In genomic region chr10:123885406-123886164, GRCh38 we compare ENCODE assay signal across 26 cellular contexts. TPM values are rescaled to one million over a fixed set of nuclear protein-coding genes. Genes with fewer than 3 reads are reported as not detected.
DNase-seq lines count a peak whose midpoint lies in the region; FAIRE-seq and TF ChIP-seq lines count a peak whose summit lies in the region.
"Had no signal": no experiment of that assay in that cellular context is flagged by ENCODE, and none has a peak within 500 bp of the region (broad histone marks: within the 10 kb centered on the region; RNA-seq: fewer than 3 reads in every experiment).

No MANE protein-coding gene starts in this region.

- CTCF ChIA-PET in PC-9 (lab: Charles Lee) = no interaction called here

- no peak for TF ChIP-seq CTCF in esophagus muscularis mucosa (IDR thresholded peaks at IDR 0.05)
- TF ChIP-seq CTCF in PC-9 (conservative IDR thresholded peaks at IDR 0.05) = no peak

- no peaks in the 10 kb centered on the region for H3K79me2 ChIP-seq in PC-9 (ENCODE audit: low read depth)
- H3K79me2 ChIP-seq: hepatocyte had no signal

- no peak for TF ChIP-seq EP300 in esophagus muscularis mucosa (IDR thresholded peaks at IDR 0.05)

- H3K4me2 ChIP-seq in PC-9 = no peak overlapping the region
- H3K4me2 ChIP-seq: hepatocyte had no signal

- H3K27me3 ChIP-seq in esophagus muscularis mucosa = no peaks in the 10 kb centered on the region
- no peaks in the 10 kb centered on the region for H3K27me3 ChIP-seq in muscle layer of duodenum (ENCODE audit: low read depth, low read length)
- peaks cover 39% of the 10 kb centered on the region for H3K27me3 ChIP-seq in PC-9 (ENCODE audit: insufficient read depth, low read depth)
- H3K27me3 ChIP-seq: body of pancreas, MG63 had no signal

- no peaks in the 10 kb centered on the region for H3K9me3 ChIP-seq in esophagus muscularis mucosa
- no peaks in the 10 kb centered on the region for H3K9me3 ChIP-seq in muscle layer of duodenum (ENCODE audit: control insufficient read depth in 1 of 2, low read length in 2 of 2)
- no peaks in the 10 kb centered on the region for H3K9me3 ChIP-seq in PC-9 (ENCODE audit: insufficient read depth, low read depth)
- H3K9me3 ChIP-seq: body of pancreas, MG63, spleen had no signal

- FAIRE-seq in frontal cortex (lab: Jason Lieb, UNC) (no peak), GM19239 (lab: Jason Lieb, UNC) (no peak)
- FAIRE-seq: GM18507 had no signal

- POLR2A ChIA-PET in PC-9 (lab: Charles Lee; ENCODE audit: unreplicated experiment) = no interaction called here

- no peak overlapping the region for H3K4me3 ChIP-seq in esophagus muscularis mucosa
- no peak overlapping the region for H3K4me3 ChIP-seq in muscle layer of duodenum (ENCODE audit: low read depth in 1 of 2, low read length in 2 of 2)
- no peak overlapping the region for H3K4me3 ChIP-seq in PC-9
- H3K4me3 ChIP-seq: body of pancreas, hepatocyte, MG63, spleen had no signal

- no peaks in the 10 kb centered on the region for H3K9me2 ChIP-seq in PC-9 (ENCODE audit: insufficient read depth)

- H2AFZ ChIP-seq in PC-9 = no peak overlapping the region
- H2AFZ ChIP-seq: hepatocyte had no signal

- H3K27ac ChIP-seq in cingulate gyrus (ENCODE audit: low read depth, low read length) = peak overlapping the region; percentile 30
- peak overlapping the region; percentile 57 to 99 (median 88) for H3K27ac ChIP-seq in esophagus muscularis mucosa (replicated peaks in 1 of 4)
- peak overlapping the region; percentile 53 for H3K27ac ChIP-seq in muscle layer of duodenum (ENCODE audit: low read length)
- H3K27ac ChIP-seq in substantia nigra (ENCODE audit: low read depth, low read length, poor library complexity, severe bottlenecking) = peak overlapping the region; percentile 29
- H3K27ac ChIP-seq in PC-9 = no peak overlapping the region
- H3K27ac ChIP-seq: body of pancreas, C4-2B, epithelial cell of prostate, hepatocyte, VCaP had no signal

- no peaks in the 10 kb centered on the region for H4K20me1 ChIP-seq in PC-9 (ENCODE audit: insufficient read depth)

- H3K36me3 ChIP-seq in esophagus muscularis mucosa (no peaks in the 10 kb centered on the region), muscle layer of duodenum (ENCODE audit: control insufficient read depth in 1 of 2, insufficient read depth in 2 of 2, low read length in 2 of 2) (no peaks in the 10 kb centered on the region), PC-9 (ENCODE audit: low read depth) (no peaks in the 10 kb centered on the region)
- H3K36me3 ChIP-seq: MG63, spleen had no signal

- H3F3A ChIP-seq in PC-9 (ENCODE audit: insufficient read depth, low read depth) = no peaks in the 10 kb centered on the region

- DNase-seq in esophagus muscularis mucosa (ENCODE audit: extremely low spot score) = no peak
- DNase-seq in substantia nigra (lab: John Stamatoyannopoulos, UW) = peak in 4 of 49 donors; percentile 9 to 32 (median 16)
- no peak for DNase-seq in frontal cortex (ENCODE audit: low spot score in 2 of 2)
- DNase-seq in PC-9 = no peak
- no peak for DNase-seq in posterior cingulate gyrus
- no peak for DNase-seq in GM19239 (ENCODE audit: insufficient read length, low spot score)
- DNase-seq: activated CD4-positive, alpha-beta T cell treated with anti-CD3 and anti-CD28 coated beads, Interleukin-2, amount 10 ng/mL, durations not matched to agents 24 days and 14 days; activated naive CD8-positive, alpha-beta T cell treated with anti-CD3 and anti-CD28 coated beads, Interleukin-2, amount 50 U/mL, for 24 hours; activated T-cell treated with anti-CD3 and anti-CD28 coated beads, Interleukin-2, amount 50 U/mL, for 4 hours; body of pancreas; effector CD4-positive, alpha-beta T cell; MG63; naive thymus-derived CD4-positive, alpha-beta T cell; NCI-H2081 treated with DMSO at 0.1 percent for 48 hours; NCI-H345; spleen; stimulated activated CD4-positive, alpha-beta T cell treated with anti-CD3 and anti-CD28 coated beads, Interleukin-2, amount 100 ng/mL, for 48 hours had no signal

- H3K4me1 ChIP-seq in esophagus muscularis mucosa (peaks cover 0 to 93% (median 88%) of the 10 kb centered on the region in 4 donors), muscle layer of duodenum (ENCODE audit: control insufficient read depth in 1 of 2, insufficient read depth in 2 of 2, low read length in 2 of 2) (peaks cover 0 to 56% of the 10 kb centered on the region in 2 donors), PC-9 (replicated peaks; ENCODE audit: insufficient read depth) (no peaks in the 10 kb centered on the region)
- H3K4me1 ChIP-seq: body of pancreas had no signal

- 53% methylated on average over 6 of the region's 6 CpGs for WGBS in esophagus muscularis mucosa

- intact Hi-C loops in esophagus muscularis mucosa (cut with DNase I) (no loop called here), PC-9 (cut with micrococcal nuclease; ENCODE audit: unreplicated experiment) (no loop called here), posterior cingulate gyrus (cut with DNase I) (no loop called here)

- no TSS peak for BruUV-seq in PC-9 (replicated peaks; lab: Mats Ljungman, UMichigan)

- TF ChIP-seq POLR2A in esophagus muscularis mucosa (IDR thresholded peaks at IDR 0.05; ENCODE audit: low read depth) = no peak

RNA-seq across cellular contexts. Expression of gene CPXM2, which starts 6.0 kb away (rescaled TPM):
- total RNA-seq in esophagus muscularis mucosa (100 to 1,000 TPM in 2 of 4 donors, 10 to 100 TPM in 2; 56.8 to 150 (median 96.9) TPM), frontal cortex (under 0.01 TPM), PC-9 (2021) (not detected in 2 replicates)
- total RNA-seq: activated CD4-positive, alpha-beta T cell treated with anti-CD3 and anti-CD28 coated beads, Interleukin-2, amount 10 ng/mL, durations not matched to agents 24 days and 14 days; activated T-cell treated with anti-CD3 and anti-CD28 coated beads, Interleukin-2, amount 50 U/mL, for 4 hours; chondrocyte; naive thymus-derived CD4-positive, alpha-beta T cell; T-helper 2 cell treated with Interferon-gamma antibody and Interleukin-4, amounts not matched to agents 100 ng/mL and 5 ng/mL, for 36 hours had no signal

Comparison
In these comparisons a context has a peak if more than half of its experiments do, and no peak if none do; other contexts are left out.
1. RNA of gene CPXM2, which starts 6.0 kb away (total RNA-seq): 56.8 to 150 TPM in esophagus muscularis mucosa; under 0.01 TPM in frontal cortex (single experiment) and not detected in PC-9; every median in the first group is over 10 times any median in the second.